In the genomic region with DNA sequence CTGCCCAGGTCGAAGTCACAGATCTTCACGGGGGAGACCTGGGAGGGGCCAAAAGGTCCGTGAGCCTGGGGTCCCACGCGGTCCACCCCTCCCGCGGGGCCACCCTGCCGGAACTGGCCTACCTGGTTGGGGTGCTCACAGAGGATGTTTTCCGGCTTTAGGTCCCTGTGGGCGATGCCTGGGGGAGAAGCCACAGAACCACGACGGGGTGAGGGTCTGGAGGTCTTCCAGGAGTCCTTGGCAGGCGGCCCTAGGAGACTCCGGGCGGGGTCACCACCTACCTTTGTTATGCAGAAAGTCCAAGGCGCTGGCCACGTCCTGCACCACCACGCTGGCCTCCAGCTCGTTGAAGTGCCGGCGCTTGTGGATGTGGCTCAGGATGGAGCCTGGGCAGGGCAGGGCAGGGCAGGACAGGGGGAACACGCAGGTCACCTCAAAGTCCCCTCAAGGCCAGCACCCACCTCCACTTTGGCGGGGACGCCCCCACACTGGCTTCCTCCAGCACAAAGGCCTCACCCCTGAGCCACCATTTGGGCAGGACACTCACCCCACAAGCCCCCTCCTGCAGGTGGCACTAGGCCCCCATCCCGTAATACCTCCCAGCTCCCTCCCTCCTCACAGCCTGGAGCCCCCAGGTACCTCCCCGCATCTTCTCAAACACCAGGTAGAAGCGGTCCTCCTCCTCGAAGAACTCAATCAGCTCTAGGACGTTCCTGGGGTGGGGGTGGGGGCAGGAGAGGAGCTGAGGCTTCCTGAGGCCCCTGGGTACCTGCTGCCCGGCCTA, we compare ENCODE assay signal across 8 cellular contexts. TPM values are rescaled to one million over a fixed set of nuclear protein-coding genes. Genes with fewer than 3 reads are reported as not detected.
DNase-seq lines count a peak whose midpoint lies in the region; ATAC-seq and TF ChIP-seq lines count a peak whose summit lies in the region.

No MANE protein-coding gene starts in this region.

- peak; percentile 10 for ATAC-seq in GM21717 (IDR thresholded peaks at IDR 0.05; ENCODE audit: unreplicated experiment)
- peak; percentile 7; the same call in 2 of the 3 replicates for ATAC-seq in SK-N-SH treated with all-trans-retinoic acid at 6 μM for 48 hours
- no peak for ATAC-seq in gastroesophageal sphincter
- no peak for ATAC-seq in HG02884 (IDR thresholded peaks at IDR 0.05; ENCODE audit: unreplicated experiment)
- no peak for ATAC-seq in GM21619 (IDR thresholded peaks at IDR 0.05; ENCODE audit: unreplicated experiment)

- no peaks in the 10 kb centered on the region for H3F3A ChIP-seq in smooth muscle cell (ENCODE audit: low read depth)

- no peaks in the 10 kb centered on the region for H3K27me3 ChIP-seq in gastroesophageal sphincter
- no peaks in the 10 kb centered on the region for H3K27me3 ChIP-seq in smooth muscle cell (ENCODE audit: low read depth)

- no peaks in the 10 kb centered on the region for H3K9me3 ChIP-seq in gastroesophageal sphincter
- no peaks in the 10 kb centered on the region for H3K9me3 ChIP-seq in smooth muscle cell (replicated peaks; ENCODE audit: low read depth)

- TF ChIP-seq CTCF in gastroesophageal sphincter (IDR thresholded peaks at IDR 0.05), result no peak
- no peak for TF ChIP-seq CTCF in smooth muscle cell (IDR thresholded peaks at IDR 0.05; ENCODE audit: borderline replicate concordance, insufficient read depth, poor library complexity, severe bottlenecking)

- peak overlapping the region; percentile 60 for H3K9ac ChIP-seq in smooth muscle cell (ENCODE audit: low read depth)

- TF ChIP-seq EP300 in gastroesophageal sphincter (IDR thresholded peaks at IDR 0.05), result no peak

- H3K4me1 ChIP-seq in gastroesophageal sphincter, result peaks cover 0 to 100% (median 64%) of the 10 kb centered on the region in 3 donors
- peaks cover 16% of the 10 kb centered on the region for H3K4me1 ChIP-seq in smooth muscle cell (ENCODE audit: low read depth)

- H2AFZ ChIP-seq in smooth muscle cell (ENCODE audit: low read depth), result no peak overlapping the region

- peaks cover 13% of the 10 kb centered on the region for H3K79me2 ChIP-seq in smooth muscle cell (ENCODE audit: low read depth)

- TF ChIP-seq POLR2A in gastroesophageal sphincter (IDR thresholded peaks at IDR 0.05), result peak in 1 of 2 donors; percentile 9

- peaks cover 58% of the 10 kb centered on the region for H4K20me1 ChIP-seq in smooth muscle cell (ENCODE audit: low read depth)

- H3K27ac ChIP-seq in gastroesophageal sphincter, result peak overlapping the region; percentile 69 to 99 (median 96)
- H3K27ac ChIP-seq in smooth muscle cell (ENCODE audit: low read depth), result peak overlapping the region; percentile 68

- H3K36me3 ChIP-seq in gastroesophageal sphincter (peaks cover 0 to 92% of the 10 kb centered on the region in 2 donors), smooth muscle cell (ENCODE audit: low read depth) (no peaks in the 10 kb centered on the region)

- H3K4me3 ChIP-seq in gastroesophageal sphincter, result peak overlapping the region in 1 of 2 donors; percentile 37
- H3K4me3 ChIP-seq in smooth muscle cell, result peak overlapping the region; percentile 30

- WGBS in gastroesophageal sphincter (ENCODE audit: low coverage in 1 of 2), 2 donors, result no CpG with 5 or more reads among the region's 30 CpGs
- 74% methylated on average over 23 of the region's 30 CpGs for WGBS in smooth muscle cell (ENCODE audit: low lambda C conversion rate)

- no peak for DNase-seq in smooth muscle cell (lab: John Stamatoyannopoulos, UW; ENCODE audit: unreplicated experiment)
- DNase-seq in DMS53 (lab: John Stamatoyannopoulos, UW), result no peak
- no peak for DNase-seq in SKM-1 treated with dmso at 0.1 percent for 144 hours (lab: John Stamatoyannopoulos, UW; ENCODE audit: unreplicated experiment)

- peak overlapping the region; percentile 88 for H3K4me2 ChIP-seq in smooth muscle cell

TF ChIP-seq in SK-N-SH treated with all-trans-retinoic acid at 6 μM for 48 hours, 23 proteins besides CTCF, POLR2A, EP300 and RAD21:
- TF ChIP-seq ZNF565 (CRISPR knock-in tag; conservative IDR thresholded peaks at IDR 0.05; ENCODE audit: low read depth) (no peak), PATZ1 (CRISPR knock-in tag; IDR thresholded peaks at IDR 0.05; ENCODE audit: borderline replicate concordance) (peak; percentile 11; the same call in 1 of the 2 replicates)

RNA-seq across cellular contexts. Expression of gene MKNK2, which starts 8.4 kb away (rescaled TPM):
- 100 to 1,000 TPM in 3 of 4 donors, 10 to 100 TPM in 1; 98.4 to 195 (median 173) TPM for total RNA-seq in gastroesophageal sphincter
- total RNA-seq in smooth muscle cell, result 30.1 and 43.6 TPM in 2 replicates
- 44.7 and 80.1 TPM in 2 replicates for polyA plus RNA-seq in smooth muscle cell

RNA-seq across cellular contexts. Expression of gene BTBD2, which starts 27.2 kb away (rescaled TPM):
- total RNA-seq in gastroesophageal sphincter (100 to 1,000 TPM in 1 of 4 donors, 10 to 100 TPM in 3; 44.0 to 125 (median 59.9) TPM), smooth muscle cell (37.8 and 45.2 TPM in 2 replicates)
- 63.2 and 69.8 TPM in 2 replicates for polyA plus RNA-seq in smooth muscle cell

RNA-seq across cellular contexts. Expression of gene MOB3A, which starts 53.4 kb away (rescaled TPM):
- 10 to 100 TPM; 29.0 to 69.9 (median 38.6) TPM for total RNA-seq in gastroesophageal sphincter
- 11.2 and 13.5 TPM in 2 replicates for total RNA-seq in smooth muscle cell
- polyA plus RNA-seq in smooth muscle cell, result 23.8 and 32.9 TPM in 2 replicates

RNA-seq across cellular contexts. Expression of gene IZUMO4, which starts 54.0 kb away (rescaled TPM):
- total RNA-seq in gastroesophageal sphincter, result 10 to 100 TPM in 1 of 4 donors, 1 to 10 TPM in 3; 2.4 to 17.3 (median 4.3) TPM
- 1.6 and 1.8 TPM in 2 replicates for total RNA-seq in smooth muscle cell
- polyA plus RNA-seq in smooth muscle cell, result 0.48 and 0.58 TPM in 2 replicates

Comparison
In these comparisons a context has a peak if more than half of its experiments do, and no peak if none do; other contexts are left out.
1. ATAC-seq: peak in GM21717 (single experiment) and SK-N-SH treated with all-trans-retinoic acid at 6 μM for 48 hours (single experiment); none in gastroesophageal sphincter (single experiment), HG02884 (single experiment) and GM21619 (single experiment).